10 cellular contexts compared by ENCODE assay signal in genomic region chr16:19138601-19139000, GRCh38. TPM values are rescaled to one million over a fixed set of nuclear protein-coding genes. Genes with fewer than 3 reads are reported as not detected.
DNase-seq lines count a peak whose midpoint lies in the region; ATAC-seq and TF ChIP-seq lines count a peak whose summit lies in the region.
"Had no signal": no experiment of that assay in that cellular context is flagged by ENCODE, and none has a peak within 500 bp of the region (broad histone marks: within the 10 kb centered on the region; RNA-seq: fewer than 3 reads in every experiment).

No MANE protein-coding gene starts in this region.

- WGBS in body of pancreas, 2 donors, result 9 to 17% methylated on average over 4 of the region's 4 CpGs

- no peak for TF ChIP-seq CTCF in body of pancreas (IDR thresholded peaks at IDR 0.05)
- no peak for TF ChIP-seq CTCF in vagina (IDR thresholded peaks at IDR 0.05)

- no peak overlapping the region for H3K4me3 Mint-ChIP-seq in activated T-helper 2 cell treated with anti-CD3 and anti-CD28 coated beads, Interferon-gamma antibody, Interleukin-2, Interleukin-4, amounts not matched to agents 10 μg/mL and 5 μg/mL and 100 μg/mL, durations not matched to agents 14 hours and 24 hours and 36 hours (ENCODE audit: low read depth)
- H3K4me3 Mint-ChIP-seq: stimulated activated memory B cell treated with anti-CD40 and anti-IgM and Interleukin-4, amounts not matched to agents 10 μg/mL and 1 μg/mL and 100 μg/mL, for 72 hours had no signal

- H3K27ac ChIP-seq in body of pancreas (no peak overlapping the region), vagina (peak overlapping the region; percentile 63)

- H3K4me1 ChIP-seq in body of pancreas (no peaks in the 10 kb centered on the region), vagina (peaks cover 46% of the 10 kb centered on the region)

- ATAC-seq in body of pancreas (peak; percentile 59), left lobe of liver (peak; percentile 71), HG03175 (IDR thresholded peaks at IDR 0.05; ENCODE audit: unreplicated experiment) (no peak)
- ATAC-seq: stimulated activated memory B cell treated with anti-CD40 and anti-IgM and Interleukin-4, amounts not matched to agents 10 μg/mL and 1 μg/mL and 100 μg/mL, for 72 hours had no signal

- no peak overlapping the region for H3K27ac Mint-ChIP-seq in activated T-helper 2 cell treated with anti-CD3 and anti-CD28 coated beads, Interferon-gamma antibody, Interleukin-2, Interleukin-4, amounts not matched to agents 10 μg/mL and 5 μg/mL and 100 μg/mL, durations not matched to agents 14 hours and 24 hours and 36 hours
- H3K27ac Mint-ChIP-seq: stimulated activated memory B cell treated with anti-CD40 and anti-IgM and Interleukin-4, amounts not matched to agents 10 μg/mL and 1 μg/mL and 100 μg/mL, for 72 hours had no signal

- TF ChIP-seq POLR2A in body of pancreas (IDR thresholded peaks at IDR 0.05) (no peak), vagina (IDR thresholded peaks at IDR 0.05) (no peak)

- H3K36me3 ChIP-seq in body of pancreas (replicated peaks in 1 of 2; ENCODE audit: insufficient read depth in 1 of 2, low read depth in 2 of 2), result no peaks in the 10 kb centered on the region
- no peaks in the 10 kb centered on the region for H3K36me3 ChIP-seq in vagina

- H3K27me3 Mint-ChIP-seq in activated T-helper 2 cell treated with anti-CD3 and anti-CD28 coated beads, Interferon-gamma antibody, Interleukin-2, Interleukin-4, amounts not matched to agents 10 μg/mL and 5 μg/mL and 100 μg/mL, durations not matched to agents 14 hours and 24 hours and 36 hours (ENCODE audit: low read depth), result peaks cover 20% of the 10 kb centered on the region
- H3K27me3 Mint-ChIP-seq: stimulated activated memory B cell treated with anti-CD40 and anti-IgM and Interleukin-4, amounts not matched to agents 10 μg/mL and 1 μg/mL and 100 μg/mL, for 72 hours had no signal

- H3K4me3 ChIP-seq in body of pancreas (no peak overlapping the region), vagina (no peak overlapping the region)

- H3K27me3 ChIP-seq in body of pancreas, result no peaks in the 10 kb centered on the region
- H3K27me3 ChIP-seq in vagina, result no peaks in the 10 kb centered on the region

- H3K36me3 Mint-ChIP-seq in activated T-helper 2 cell treated with anti-CD3 and anti-CD28 coated beads, Interferon-gamma antibody, Interleukin-2, Interleukin-4, amounts not matched to agents 10 μg/mL and 5 μg/mL and 100 μg/mL, durations not matched to agents 14 hours and 24 hours and 36 hours (ENCODE audit: low read depth), result no peaks in the 10 kb centered on the region
- H3K36me3 Mint-ChIP-seq: stimulated activated memory B cell treated with anti-CD40 and anti-IgM and Interleukin-4, amounts not matched to agents 10 μg/mL and 1 μg/mL and 100 μg/mL, for 72 hours had no signal

- no peaks in the 10 kb centered on the region for H3K9me3 Mint-ChIP-seq in activated T-helper 2 cell treated with anti-CD3 and anti-CD28 coated beads, Interferon-gamma antibody, Interleukin-2, Interleukin-4, amounts not matched to agents 10 μg/mL and 5 μg/mL and 100 μg/mL, durations not matched to agents 14 hours and 24 hours and 36 hours
- H3K9me3 Mint-ChIP-seq: stimulated activated memory B cell treated with anti-CD40 and anti-IgM and Interleukin-4, amounts not matched to agents 10 μg/mL and 1 μg/mL and 100 μg/mL, for 72 hours had no signal

- intact Hi-C loops in body of pancreas (cut with DNase I) (no loop called here), vagina (cut with DNase I) (loop anchor here (2.0 kb wide), 1 partner anchor 20 kb away; no protein-coding TSS in a partner anchor)
- intact Hi-C loops in activated T-helper 2 cell treated with anti-CD3 and anti-CD28 coated beads, Interferon-gamma antibody, Interleukin-2, Interleukin-4, amounts not matched to agents 10 μg/mL and 5 μg/mL and 100 μg/mL, durations not matched to agents 14 hours and 24 hours and 36 hours (cut with micrococcal nuclease), result no loop called here

- peaks cover 4% of the 10 kb centered on the region for H3K4me1 Mint-ChIP-seq in activated T-helper 2 cell treated with anti-CD3 and anti-CD28 coated beads, Interferon-gamma antibody, Interleukin-2, Interleukin-4, amounts not matched to agents 10 μg/mL and 5 μg/mL and 100 μg/mL, durations not matched to agents 14 hours and 24 hours and 36 hours (ENCODE audit: low read depth)
- H3K4me1 Mint-ChIP-seq: stimulated activated memory B cell treated with anti-CD40 and anti-IgM and Interleukin-4, amounts not matched to agents 10 μg/mL and 1 μg/mL and 100 μg/mL, for 72 hours had no signal

- H3K9me3 ChIP-seq in body of pancreas, result no peaks in the 10 kb centered on the region
- H3K9me3 ChIP-seq in vagina, result no peaks in the 10 kb centered on the region

- peak; percentile 31 for DNase-seq in NCI-H82 (lab: John Stamatoyannopoulos, UW)
- no peak for DNase-seq in NCI-H82 treated with DMSO at 0.1 percent for 48 hours (lab: John Stamatoyannopoulos, UW; ENCODE audit: unreplicated experiment)
- DNase-seq in body of pancreas, result peak in 3 of 4 donors; percentile 51 to 75 (median 52)
- peak; percentile 61 for DNase-seq in left lobe of liver (ENCODE audit: low spot score)
- DNase-seq in vagina (ENCODE audit: extremely low spot score in 2 of 2), result peak in 1 of 2 donors; percentile 93
- DNase-seq in activated T-helper 2 cell treated with anti-CD3 and anti-CD28 coated beads, Interferon-gamma antibody, Interleukin-2, Interleukin-4, amounts not matched to agents 10 μg/mL and 5 μg/mL and 100 μg/mL, durations not matched to agents 14 hours and 24 hours and 36 hours (ENCODE audit: low spot score), result no peak
- DNase-seq in ecto neural progenitor cell (ENCODE audit: low spot score), result no peak
- DNase-seq: activated CD4-positive, alpha-beta T cell treated with anti-CD3 and anti-CD28 coated beads for 48 hours had no signal

RNA-seq across cellular contexts. Expression of gene ITPRIPL2, which starts 24.8 kb away (rescaled TPM):
- total RNA-seq in body of pancreas (10 to 100 TPM; 22.7 to 35.5 TPM), left lobe of liver (16.2 TPM), vagina (71.2 TPM)
- 44.4 and 48.0 TPM in 2 replicates for total RNA-seq in activated T-helper 2 cell treated with anti-CD3 and anti-CD28 coated beads, Interferon-gamma antibody, Interleukin-2, Interleukin-4, amounts not matched to agents 10 μg/mL and 5 μg/mL and 100 μg/mL, durations not matched to agents 14 hours and 24 hours and 36 hours

RNA-seq across cellular contexts. Expression of gene SYT17, which starts 29.4 kb away (rescaled TPM):
- total RNA-seq in body of pancreas (1 to 10 TPM; 3.9 to 9.2 TPM), left lobe of liver (7.7 TPM), vagina (13.3 TPM)
- total RNA-seq in activated T-helper 2 cell treated with anti-CD3 and anti-CD28 coated beads, Interferon-gamma antibody, Interleukin-2, Interleukin-4, amounts not matched to agents 10 μg/mL and 5 μg/mL and 100 μg/mL, durations not matched to agents 14 hours and 24 hours and 36 hours, result 0.34 and 0.57 TPM in 2 replicates

Comparison
In these comparisons a context has a peak if more than half of its experiments do, and no peak if none do; other contexts are left out.
1. DNase-seq: peak in NCI-H82 (single experiment), body of pancreas (3 of 4) and left lobe of liver (single experiment); none in NCI-H82 treated with DMSO at 0.1 percent for 48 hours (single experiment), activated T-helper 2 cell treated with anti-CD3 and anti-CD28 coated beads, Interferon-gamma antibody, Interleukin-2, Interleukin-4, amounts not matched to agents 10 μg/mL and 5 μg/mL and 100 μg/mL, durations not matched to agents 14 hours and 24 hours and 36 hours (single experiment) and ecto neural progenitor cell (single experiment).